In the genomic region with DNA sequence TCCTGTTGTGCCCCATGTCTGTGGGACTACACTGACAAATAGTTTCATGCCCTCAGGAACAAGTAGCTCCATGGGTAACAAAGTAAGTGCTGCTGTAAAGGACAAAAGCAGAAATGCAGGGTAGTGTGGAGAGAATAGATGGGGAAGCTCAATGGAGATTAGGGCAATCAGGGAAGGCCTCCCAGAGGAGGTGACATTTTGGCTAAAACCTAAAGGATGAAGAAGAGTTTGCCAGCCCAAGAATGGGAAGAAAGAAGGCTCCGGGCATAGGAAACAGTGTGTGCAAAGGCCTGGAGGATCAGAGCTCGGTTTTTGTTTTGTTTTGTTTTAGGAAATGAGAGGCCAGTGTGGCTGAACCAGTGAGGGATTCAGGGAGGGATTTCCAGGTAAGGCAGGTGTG, we compare ENCODE assay signal across 1 cellular context.
TF ChIP-seq lines count a peak whose summit lies in the region.

No MANE protein-coding gene starts in this region.

TF ChIP-seq in GM12878, 131 proteins besides CTCF, POLR2A, EP300 and RAD21 (continued from another document):
- TF ChIP-seq, protein P1, sequence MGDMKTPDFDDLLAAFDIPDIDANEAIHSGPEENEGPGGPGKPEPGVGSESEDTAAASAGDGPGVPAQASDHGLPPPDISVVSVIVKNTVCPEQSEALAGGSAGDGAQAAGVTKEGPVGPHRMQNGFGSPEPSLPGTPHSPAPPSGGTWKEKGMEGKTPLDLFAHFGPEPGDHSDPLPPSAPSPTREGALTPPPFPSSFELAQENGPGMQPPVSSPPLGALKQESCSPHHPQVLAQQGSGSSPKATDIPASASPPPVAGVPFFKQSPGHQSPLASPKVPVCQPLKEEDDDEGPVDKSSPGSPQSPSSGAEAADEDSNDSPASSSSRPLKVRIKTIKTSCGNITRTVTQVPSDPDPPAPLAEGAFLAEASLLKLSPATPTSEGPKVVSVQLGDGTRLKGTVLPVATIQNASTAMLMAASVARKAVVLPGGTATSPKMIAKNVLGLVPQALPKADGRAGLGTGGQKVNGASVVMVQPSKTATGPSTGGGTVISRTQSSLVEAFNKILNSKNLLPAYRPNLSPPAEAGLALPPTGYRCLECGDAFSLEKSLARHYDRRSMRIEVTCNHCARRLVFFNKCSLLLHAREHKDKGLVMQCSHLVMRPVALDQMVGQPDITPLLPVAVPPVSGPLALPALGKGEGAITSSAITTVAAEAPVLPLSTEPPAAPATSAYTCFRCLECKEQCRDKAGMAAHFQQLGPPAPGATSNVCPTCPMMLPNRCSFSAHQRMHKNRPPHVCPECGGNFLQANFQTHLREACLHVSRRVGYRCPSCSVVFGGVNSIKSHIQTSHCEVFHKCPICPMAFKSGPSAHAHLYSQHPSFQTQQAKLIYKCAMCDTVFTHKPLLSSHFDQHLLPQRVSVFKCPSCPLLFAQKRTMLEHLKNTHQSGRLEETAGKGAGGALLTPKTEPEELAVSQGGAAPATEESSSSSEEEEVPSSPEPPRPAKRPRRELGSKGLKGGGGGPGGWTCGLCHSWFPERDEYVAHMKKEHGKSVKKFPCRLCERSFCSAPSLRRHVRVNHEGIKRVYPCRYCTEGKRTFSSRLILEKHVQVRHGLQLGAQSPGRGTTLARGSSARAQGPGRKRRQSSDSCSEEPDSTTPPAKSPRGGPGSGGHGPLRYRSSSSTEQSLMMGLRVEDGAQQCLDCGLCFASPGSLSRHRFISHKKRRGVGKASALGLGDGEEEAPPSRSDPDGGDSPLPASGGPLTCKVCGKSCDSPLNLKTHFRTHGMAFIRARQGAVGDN (IDR thresholded peaks at IDR 0.05), result no peak
